34 cellular contexts compared by ENCODE assay signal in the genomic region with DNA sequence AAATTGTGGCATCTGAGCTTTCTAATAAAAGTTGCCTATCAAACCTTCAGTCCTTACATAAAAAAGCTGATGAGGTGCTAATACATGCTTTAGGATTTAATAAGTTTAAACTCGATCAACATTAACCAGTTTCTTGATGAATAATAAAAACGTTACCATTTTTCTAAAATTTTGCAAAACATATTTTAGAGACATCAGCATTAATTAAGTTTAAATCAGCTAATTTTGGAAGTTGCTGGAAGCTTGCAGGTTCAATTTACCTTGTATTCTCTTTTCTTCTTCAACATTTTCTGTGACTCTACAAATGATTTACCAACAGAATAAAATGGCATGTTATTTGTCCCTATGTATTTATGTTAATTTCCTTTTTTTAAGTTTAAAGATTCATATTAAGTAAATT.
"Had no signal": no experiment of that assay in that cellular context is flagged by ENCODE, and none has a peak within 500 bp of the region (broad histone marks: within the 10 kb centered on the region; RNA-seq: fewer than 3 reads in every experiment).

No MANE protein-coding gene starts in this region.

- H3K9me3 ChIP-seq: MG63 had no signal

- H3K27me3 ChIP-seq: MG63 had no signal

- H3K4me3 ChIP-seq: MG63 had no signal

- H3K36me3 ChIP-seq: MG63 had no signal

- DNase-seq: Karpas-422, Kasumi-1, MG63, MM.1S, MV-4-11, NCI-H1048, NCI-H1092, NCI-H1092 treated with DMSO at 0.1 percent for 48 hours, NCI-H1105, NCI-H1105 treated with DMSO at 0.1 percent for 48 hours, NCI-H1417, NCI-H1417 treated with DMSO at 0.1 percent for 48 hours, NCI-H1436, NCI-H1436 treated with DMSO at 0.1 percent for 48 hours, NCI-H146, NCI-H1694, NCI-H1694 treated with DMSO at 0.1 percent for 48 hours, NCI-H187, NCI-H187 treated with DMSO at 0.1 percent for 48 hours, NCI-H1930, NCI-H2029, NCI-H2029 treated with DMSO at 0.1 percent for 48 hours, NCI-H2081, NCI-H2081 treated with DMSO at 0.1 percent for 48 hours, NCI-H2107, NCI-H2171, NCI-H2171 treated with DMSO at 0.1 percent for 48 hours, NCI-H2227 treated with DMSO at 0.1 percent for 48 hours, NCI-H226, NCI-H345, NCI-H446, NCI-H446 treated with DMSO at 0.1 percent for 48 hours, NCI-H510A, NCI-H510A treated with DMSO at 0.1 percent for 48 hours had no signal
